30 cellular contexts compared by ENCODE assay signal in the genomic region with DNA sequence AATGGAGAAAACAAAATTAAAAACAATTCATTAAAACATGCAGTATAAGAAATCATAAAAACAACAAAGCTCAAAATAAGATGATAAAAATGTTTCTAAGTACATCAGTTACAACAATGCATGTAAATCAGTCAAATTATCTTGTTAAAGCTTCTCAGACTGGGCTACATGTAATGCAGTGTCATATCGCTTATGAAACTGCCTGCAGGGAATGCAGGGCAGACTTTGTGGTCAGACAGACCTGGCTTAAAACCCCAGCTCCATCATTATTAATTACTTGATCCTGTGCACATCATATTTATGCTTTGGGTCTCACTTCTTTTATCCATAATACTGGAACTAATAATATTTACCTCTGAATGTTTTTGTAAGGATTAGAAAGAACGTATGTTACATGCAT.
"Had no signal": no experiment of that assay in that cellular context is flagged by ENCODE, and none has a peak within 500 bp of the region (broad histone marks: within the 10 kb centered on the region; RNA-seq: fewer than 3 reads in every experiment).

No MANE protein-coding gene starts in this region.

- H3K9me3 Mint-ChIP-seq: activated CD8-positive, alpha-beta T cell treated with anti-CD3 and anti-CD28 coated beads for 36 hours; activated naive CD4-positive, alpha-beta T cell treated with anti-CD3 and anti-CD28 coated beads, Interleukin-2, amount 50 U/mL, for 24 hours; activated naive CD8-positive, alpha-beta T cell treated with anti-CD3 and anti-CD28 coated beads, Interleukin-2, amount 10 ng/mL, durations not matched to agents 7 days and 5 days; activated T-helper 2 cell treated with anti-CD3 and anti-CD28 coated beads, Interferon-gamma antibody, Interleukin-2, Interleukin-4, amounts not matched to agents 10 μg/mL and 5 μg/mL and 100 μg/mL, durations not matched to agents 14 hours and 24 hours and 36 hours; T-helper 1 cell treated with Interleukin-12 subunit alpha and Interleukin-12 subunit beta and Interleukin-4 antibody, amounts not matched to agents 30 μg/mL and 1 μg/mL, for 36 hours; T-helper 2 cell treated with Interferon-gamma antibody and Interleukin-4, amounts not matched to agents 5 μg/mL and 100 μg/mL, for 36 hours had no signal

- FAIRE-seq: K562, RCC 7860, TTC549 had no signal

- H3K36me3 ChIP-seq: brain microvascular endothelial cell, cardiac muscle cell had no signal

- H3K27ac ChIP-seq: brain microvascular endothelial cell, cardiac muscle cell, PC-9 had no signal

- H2AFZ ChIP-seq: PC-9 had no signal

- H3K27ac Mint-ChIP-seq: activated CD4-positive, alpha-beta T cell treated with anti-CD3 and anti-CD28 coated beads, Interleukin-2, amount 10 ng/mL, durations not matched to agents 24 days and 14 days; activated CD8-positive, alpha-beta T cell treated with anti-CD3 and anti-CD28 coated beads for 36 hours; activated naive CD4-positive, alpha-beta T cell treated with anti-CD3 and anti-CD28 coated beads, Interleukin-2, amount 50 U/mL, for 24 hours; activated naive CD8-positive, alpha-beta T cell treated with anti-CD3 and anti-CD28 coated beads, Interleukin-2, amount 10 ng/mL, durations not matched to agents 7 days and 5 days; activated T-cell treated with anti-CD3 and anti-CD28 coated beads, Interleukin-2, amount 50 U/mL, for 24 hours; activated T-helper 2 cell treated with anti-CD3 and anti-CD28 coated beads, Interferon-gamma antibody, Interleukin-2, Interleukin-4, amounts not matched to agents 10 μg/mL and 5 μg/mL and 100 μg/mL, durations not matched to agents 14 hours and 24 hours and 36 hours; T-helper 1 cell treated with Interleukin-12 subunit alpha and Interleukin-12 subunit beta and Interleukin-4 antibody, amounts not matched to agents 30 μg/mL and 1 μg/mL, for 36 hours; T-helper 2 cell treated with Interferon-gamma antibody and Interleukin-4, amounts not matched to agents 5 μg/mL and 100 μg/mL, for 36 hours had no signal

- H3K27me3 Mint-ChIP-seq: activated CD4-positive, alpha-beta T cell treated with anti-CD3 and anti-CD28 coated beads, Interleukin-2, amount 10 ng/mL, durations not matched to agents 24 days and 14 days; activated CD8-positive, alpha-beta T cell treated with anti-CD3 and anti-CD28 coated beads for 36 hours; activated naive CD8-positive, alpha-beta T cell treated with anti-CD3 and anti-CD28 coated beads, Interleukin-2, amount 10 ng/mL, durations not matched to agents 7 days and 5 days; activated T-cell treated with anti-CD3 and anti-CD28 coated beads, Interleukin-2, amount 50 U/mL, for 24 hours; central memory CD8-positive, alpha-beta T cell had no signal

- H3K27me3 ChIP-seq: brain microvascular endothelial cell, cardiac muscle cell, MG63 had no signal

- H3K4me3 Mint-ChIP-seq: activated CD4-positive, alpha-beta T cell treated with anti-CD3 and anti-CD28 coated beads, Interleukin-2, amount 10 ng/mL, durations not matched to agents 24 days and 14 days; activated CD8-positive, alpha-beta T cell treated with anti-CD3 and anti-CD28 coated beads for 36 hours; activated naive CD4-positive, alpha-beta T cell treated with anti-CD3 and anti-CD28 coated beads, Interleukin-2, amount 50 U/mL, for 24 hours; activated naive CD8-positive, alpha-beta T cell treated with anti-CD3 and anti-CD28 coated beads, Interleukin-2, amount 10 ng/mL, durations not matched to agents 7 days and 5 days; activated T-cell treated with anti-CD3 and anti-CD28 coated beads, Interleukin-2, amount 50 U/mL, for 24 hours; central memory CD8-positive, alpha-beta T cell; T-helper 1 cell treated with Interleukin-12 subunit alpha and Interleukin-12 subunit beta and Interleukin-4 antibody, amounts not matched to agents 30 μg/mL and 1 μg/mL, for 36 hours; T-helper 2 cell treated with Interferon-gamma antibody and Interleukin-4, amounts not matched to agents 5 μg/mL and 100 μg/mL, for 36 hours had no signal

- H3K9me3 ChIP-seq: MG63 had no signal

- DNase-seq: activated CD4-positive, alpha-beta T cell treated with anti-CD3 and anti-CD28 coated beads, Interleukin-2, amount 10 ng/mL, durations not matched to agents 24 days and 14 days; activated CD4-positive, alpha-beta T cell treated with anti-CD3 and anti-CD28 coated beads, Interleukin-2, amount 50 U/mL, for 4 hours; activated CD8-positive, alpha-beta T cell treated with anti-CD3 and anti-CD28 coated beads for 36 hours; activated gamma-delta T cell; activated naive CD4-positive, alpha-beta T cell treated with Interleukin-2 at 50 U/mL for 16 hours; activated naive CD8-positive, alpha-beta T cell treated with anti-CD3 and anti-CD28 coated beads, Interleukin-2, amount 10 ng/mL, durations not matched to agents 7 days and 5 days; activated T-cell treated with anti-CD3 and anti-CD28 coated beads, Interleukin-2, amount 50 U/mL, for 24 hours; brain microvascular endothelial cell; MG63; NCI-H1048; NCI-H1105 treated with DMSO at 0.1 percent for 48 hours; NCI-H1436; NCI-H187; NCI-H2029 treated with DMSO at 0.1 percent for 48 hours; NCI-H2171 treated with DMSO at 0.1 percent for 48 hours; NCI-H2227 treated with DMSO at 0.1 percent for 48 hours; NCI-H446 treated with DMSO at 0.1 percent for 48 hours; NCI-H524 treated with DMSO at 0.1 percent for 48 hours; NCI-H748 treated with DMSO at 0.1 percent for 48 hours; PC-9; Right ventricle myocardium superior had no signal

- H3K4me1 Mint-ChIP-seq: activated CD4-positive, alpha-beta T cell treated with anti-CD3 and anti-CD28 coated beads, Interleukin-2, amount 10 ng/mL, durations not matched to agents 24 days and 14 days; activated naive CD4-positive, alpha-beta T cell treated with anti-CD3 and anti-CD28 coated beads, Interleukin-2, amount 50 U/mL, for 24 hours; activated naive CD8-positive, alpha-beta T cell treated with anti-CD3 and anti-CD28 coated beads, Interleukin-2, amount 10 ng/mL, durations not matched to agents 7 days and 5 days; central memory CD8-positive, alpha-beta T cell had no signal

- H3K36me3 Mint-ChIP-seq: activated naive CD4-positive, alpha-beta T cell treated with anti-CD3 and anti-CD28 coated beads, Interleukin-2, amount 50 U/mL, for 24 hours; activated naive CD8-positive, alpha-beta T cell treated with anti-CD3 and anti-CD28 coated beads, Interleukin-2, amount 10 ng/mL, durations not matched to agents 7 days and 5 days had no signal

- H3K4me3 ChIP-seq: cardiac muscle cell, K562, MG63, PC-9 had no signal

- ATAC-seq: activated CD8-positive, alpha-beta T cell treated with anti-CD3 and anti-CD28 coated beads for 36 hours; K562 had no signal

- H3K4me2 ChIP-seq: PC-9 had no signal
